ENCODE assay signal across 1 cellular context in the genomic region with DNA sequence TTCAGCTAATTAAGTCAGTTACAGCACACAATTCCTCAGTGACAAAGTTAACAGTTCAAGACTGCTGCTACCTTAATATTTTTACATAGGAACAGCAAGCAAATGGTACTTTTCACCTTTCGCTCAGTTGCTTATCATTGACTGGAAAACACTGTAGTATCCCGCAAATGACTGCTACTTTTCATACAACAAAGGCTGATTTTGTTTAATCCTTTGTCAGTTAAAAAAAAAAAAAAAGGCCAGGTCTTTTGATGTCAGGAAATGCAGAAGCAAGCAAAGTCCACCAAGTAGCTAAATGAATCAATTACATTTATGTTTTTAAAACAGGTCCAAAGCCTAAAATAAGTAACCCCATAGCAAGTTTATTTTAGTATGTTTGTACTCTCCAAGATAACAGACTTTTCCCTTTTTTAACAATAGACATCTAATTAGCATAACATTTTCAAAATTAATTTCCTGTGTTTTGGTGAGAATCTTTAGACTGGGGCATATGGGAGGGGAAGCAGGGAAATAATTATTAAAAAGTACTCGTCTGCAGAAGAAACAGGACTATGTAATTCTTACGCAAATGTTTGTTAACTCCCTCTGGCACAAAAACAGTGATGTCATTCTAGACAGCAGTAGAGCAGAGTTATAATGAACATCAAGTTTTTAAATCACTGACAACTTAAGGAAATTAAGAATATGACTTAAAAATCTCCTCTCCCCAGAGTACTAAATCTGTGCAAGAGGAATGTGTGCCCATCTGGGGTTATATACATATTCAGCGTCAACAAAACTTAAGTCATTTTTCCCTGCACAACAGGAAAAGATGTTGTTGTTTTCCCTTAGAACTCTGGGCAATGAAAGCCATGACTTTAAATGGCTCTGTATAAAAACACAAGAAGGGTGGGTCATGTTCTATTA.
TF ChIP-seq lines count a peak whose summit lies in the region.

No MANE protein-coding gene starts in this region.

TF ChIP-seq in SK-N-SH, 30 proteins besides CTCF, POLR2A, EP300 and RAD21 (continued from another document):
- TF ChIP-seq GABPA (IDR thresholded peaks at IDR 0.05; ENCODE audit: low read depth) (no peak), EZH2phosphoT487 (IDR thresholded peaks at IDR 0.05; ENCODE audit: borderline replicate concordance, low read depth) (no peak), USF1 (IDR thresholded peaks at IDR 0.05; ENCODE audit: borderline replicate concordance, low read depth) (no peak)
- TF ChIP-seq, protein P1, sequence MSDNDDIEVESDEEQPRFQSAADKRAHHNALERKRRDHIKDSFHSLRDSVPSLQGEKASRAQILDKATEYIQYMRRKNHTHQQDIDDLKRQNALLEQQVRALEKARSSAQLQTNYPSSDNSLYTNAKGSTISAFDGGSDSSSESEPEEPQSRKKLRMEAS (IDR thresholded peaks at IDR 0.05; ENCODE audit: low read depth) = no peak
TF ChIP-seq in SK-N-SH: peak in this region for 0.
